Comparison of ENCODE assay signal across 19 cellular contexts in the genomic region with DNA sequence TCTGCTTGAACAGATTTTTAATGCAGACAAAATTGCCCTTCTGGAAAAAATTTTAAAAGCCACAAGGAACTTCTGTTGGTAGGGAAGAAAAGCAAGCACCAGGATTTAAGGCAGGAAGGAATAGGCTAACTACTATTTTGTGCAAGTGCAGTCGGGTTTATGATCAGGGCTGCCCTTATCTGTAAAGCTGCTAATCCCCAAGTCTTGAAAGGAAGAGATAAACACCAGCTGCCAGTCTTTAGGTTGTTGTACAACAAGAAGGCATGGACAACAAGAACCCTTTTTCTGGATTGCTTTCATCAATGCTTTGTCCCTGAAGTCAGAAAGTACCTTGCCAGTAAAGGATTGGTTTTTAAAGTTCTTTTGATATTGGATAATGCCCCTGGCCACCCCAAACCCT.
"Had no signal": no experiment of that assay in that cellular context is flagged by ENCODE, and none has a peak within 500 bp of the region (broad histone marks: within the 10 kb centered on the region; RNA-seq: fewer than 3 reads in every experiment).

No MANE protein-coding gene starts in this region.

- H3K27ac ChIP-seq: coronary artery, lower lobe of right lung, spleen, upper lobe of left lung had no signal

- ATAC-seq: lower lobe of right lung had no signal

- H3K36me3 ChIP-seq: lower lobe of right lung had no signal

- H3K27me3 ChIP-seq: spleen, upper lobe of left lung had no signal

- H3K4me3 ChIP-seq: coronary artery, lower lobe of right lung, spleen, upper lobe of left lung had no signal

- H3K9me3 ChIP-seq: lower lobe of right lung, upper lobe of left lung had no signal

- H3K27ac Mint-ChIP-seq: activated naive CD8-positive, alpha-beta T cell treated with anti-CD3 and anti-CD28 coated beads, Interleukin-2, amount 10 ng/mL, durations not matched to agents 7 days and 5 days; progenitor cell of endocrine pancreas had no signal

- H3K27me3 Mint-ChIP-seq: activated naive CD8-positive, alpha-beta T cell treated with anti-CD3 and anti-CD28 coated beads, Interleukin-2, amount 10 ng/mL, durations not matched to agents 7 days and 5 days; naive B cell; progenitor cell of endocrine pancreas had no signal

- H3K4me3 Mint-ChIP-seq: activated naive CD8-positive, alpha-beta T cell treated with anti-CD3 and anti-CD28 coated beads, Interleukin-2, amount 10 ng/mL, durations not matched to agents 7 days and 5 days; naive B cell; neural crest cell had no signal

- DNase-seq: activated CD8-positive, alpha-beta memory T cell treated with anti-CD3 and anti-CD28 coated beads for 24 hours; activated CD8-positive, alpha-beta memory T cell treated with anti-CD3 and anti-CD28 coated beads, Interleukin-2, amount 50 U/mL, for 4 hours; activated naive CD4-positive, alpha-beta T cell treated with Interleukin-2 at 50 U/mL for 16 hours; activated naive CD8-positive, alpha-beta T cell treated with anti-CD3 and anti-CD28 coated beads, Interleukin-2, amount 10 ng/mL, durations not matched to agents 7 days and 5 days; activated T-cell treated with anti-CD3 and anti-CD28 coated beads, Interleukin-2, amount 50 U/mL, for 48 hours; amygdala; cerebellar nuclear complex; foreskin fibroblast; kidney; lower lobe of right lung; naive B cell; spleen; stimulated activated CD4-positive, alpha-beta T cell treated with anti-CD3 and anti-CD28 coated beads, Interleukin-4, amount 100 ng/mL, for 24 hours; stimulated activated naive CD4-positive, alpha-beta T cell treated with Interleukin-2 at 50 U/mL for 16 hours; T-helper 9 cell; upper lobe of left lung had no signal
